ENCODE assay signal across 9 cellular contexts in genomic region chr11:104254347-104254746, GRCh38.
DNase-seq lines count a peak whose midpoint lies in the region; ATAC-seq, FAIRE-seq and TF ChIP-seq lines count a peak whose summit lies in the region.
"Had no signal": no experiment of that assay in that cellular context is flagged by ENCODE, and none has a peak within 500 bp of the region (broad histone marks: within the 10 kb centered on the region; RNA-seq: fewer than 3 reads in every experiment).

No MANE protein-coding gene starts in this region.

- no peak overlapping the region for H3K27ac ChIP-seq in RWPE2 (ENCODE audit: poor library complexity, severe bottlenecking)
- no peak overlapping the region for H3K27ac ChIP-seq in small intestine (ENCODE audit: low read depth in 1 of 2, low read length in 1 of 2)

- no peaks in the 10 kb centered on the region for H3K9me3 ChIP-seq in RWPE2 (ENCODE audit: severe bottlenecking)
- no peaks in the 10 kb centered on the region for H3K9me3 ChIP-seq in small intestine (ENCODE audit: control insufficient read depth, low read depth)

- no peak overlapping the region for H3K4me3 Mint-ChIP-seq in stimulated activated memory B cell treated with anti-CD40 and anti-IgM and Interleukin-4, amounts not matched to agents 10 μg/mL and 1 μg/mL and 100 μg/mL, for 72 hours
- H3K4me3 Mint-ChIP-seq: T-helper 1 cell treated with Interleukin-12 subunit alpha and Interleukin-12 subunit beta and Interleukin-4 antibody, amounts not matched to agents 30 μg/mL and 1 μg/mL, for 36 hours had no signal

- H3K27ac Mint-ChIP-seq in stimulated activated memory B cell treated with anti-CD40 and anti-IgM and Interleukin-4, amounts not matched to agents 10 μg/mL and 1 μg/mL and 100 μg/mL, for 72 hours, result no peak overlapping the region
- H3K27ac Mint-ChIP-seq: T-helper 1 cell treated with Interleukin-12 subunit alpha and Interleukin-12 subunit beta and Interleukin-4 antibody, amounts not matched to agents 30 μg/mL and 1 μg/mL, for 36 hours had no signal

- WGBS in small intestine, 3 donors, result 41 to 44% (median 43%) methylated on average over 8 of the region's 8 CpGs

- H3K4me1 ChIP-seq in RWPE2 (ENCODE audit: insufficient read depth, poor library complexity, severe bottlenecking), result no peaks in the 10 kb centered on the region
- no peaks in the 10 kb centered on the region for H3K4me1 ChIP-seq in small intestine (ENCODE audit: control insufficient read depth in 2 of 2, insufficient read depth in 1 of 2, low read depth in 1 of 2, low read length in 1 of 2)

- H3K27me3 Mint-ChIP-seq in stimulated activated memory B cell treated with anti-CD40 and anti-IgM and Interleukin-4, amounts not matched to agents 10 μg/mL and 1 μg/mL and 100 μg/mL, for 72 hours, result no peaks in the 10 kb centered on the region

- peak; percentile 84 for DNase-seq in ELF-1 (ENCODE audit: low read depth, low spot score)
- no peak for DNase-seq in RWPE2 (ENCODE audit: low spot score)
- peak; percentile 30 for DNase-seq in epidermal melanocyte (ENCODE audit: insufficient read length, low spot score)
- peak; percentile 2 for DNase-seq in small intestine
- DNase-seq in putamen (ENCODE audit: low spot score), result no peak

- H3K27me3 ChIP-seq in RWPE2 (ENCODE audit: insufficient read depth, poor library complexity, severe bottlenecking) (no peaks in the 10 kb centered on the region), small intestine (ENCODE audit: control insufficient read depth in 2 of 2, insufficient read depth in 2 of 2, low read length in 2 of 2) (no peaks in the 10 kb centered on the region)

- no peak for FAIRE-seq in small intestine (lab: Jason Lieb, UNC)

- H3K36me3 Mint-ChIP-seq in stimulated activated memory B cell treated with anti-CD40 and anti-IgM and Interleukin-4, amounts not matched to agents 10 μg/mL and 1 μg/mL and 100 μg/mL, for 72 hours, result no peaks in the 10 kb centered on the region

- H3K9me3 Mint-ChIP-seq in stimulated activated memory B cell treated with anti-CD40 and anti-IgM and Interleukin-4, amounts not matched to agents 10 μg/mL and 1 μg/mL and 100 μg/mL, for 72 hours, result no peaks in the 10 kb centered on the region
- H3K9me3 Mint-ChIP-seq: T-helper 1 cell treated with Interleukin-12 subunit alpha and Interleukin-12 subunit beta and Interleukin-4 antibody, amounts not matched to agents 30 μg/mL and 1 μg/mL, for 36 hours had no signal

- H3K4me3 ChIP-seq in RWPE2 (ENCODE audit: severe bottlenecking) (no peak overlapping the region), small intestine (ENCODE audit: low read depth in 1 of 2, low read length in 2 of 2) (no peak overlapping the region)

- peak; percentile 67 for TF ChIP-seq CTCF in RWPE2 (IDR thresholded peaks at IDR 0.05; ENCODE audit: poor library complexity, severe bottlenecking)

- H3K4me1 Mint-ChIP-seq in stimulated activated memory B cell treated with anti-CD40 and anti-IgM and Interleukin-4, amounts not matched to agents 10 μg/mL and 1 μg/mL and 100 μg/mL, for 72 hours, result no peaks in the 10 kb centered on the region

- ATAC-seq in GM19395 (IDR thresholded peaks at IDR 0.05; ENCODE audit: unreplicated experiment) (peak; percentile 85), HG03442 (IDR thresholded peaks at IDR 0.05; ENCODE audit: unreplicated experiment) (peak; percentile 89), RWPE2 (ENCODE audit: low read depth) (peak; percentile 63; the same call in 2 of the 3 replicates)
- ATAC-seq in stimulated activated memory B cell treated with anti-CD40 and anti-IgM and Interleukin-4, amounts not matched to agents 10 μg/mL and 1 μg/mL and 100 μg/mL, for 72 hours, result no peak

- H3K36me3 ChIP-seq in RWPE2 (ENCODE audit: low read depth) (no peaks in the 10 kb centered on the region), small intestine (ENCODE audit: control insufficient read depth in 2 of 2, insufficient read depth in 2 of 2, low read length in 2 of 2) (no peaks in the 10 kb centered on the region)

Comparison
In these comparisons a context has a peak if more than half of its experiments do, and no peak if none do; other contexts are left out.
1. DNase-seq: peak in ELF-1 (single experiment), epidermal melanocyte (single experiment) and small intestine (single experiment); none in RWPE2 (single experiment) and putamen (single experiment).